Comparison of ENCODE assay signal across 22 cellular contexts in the genomic region with DNA sequence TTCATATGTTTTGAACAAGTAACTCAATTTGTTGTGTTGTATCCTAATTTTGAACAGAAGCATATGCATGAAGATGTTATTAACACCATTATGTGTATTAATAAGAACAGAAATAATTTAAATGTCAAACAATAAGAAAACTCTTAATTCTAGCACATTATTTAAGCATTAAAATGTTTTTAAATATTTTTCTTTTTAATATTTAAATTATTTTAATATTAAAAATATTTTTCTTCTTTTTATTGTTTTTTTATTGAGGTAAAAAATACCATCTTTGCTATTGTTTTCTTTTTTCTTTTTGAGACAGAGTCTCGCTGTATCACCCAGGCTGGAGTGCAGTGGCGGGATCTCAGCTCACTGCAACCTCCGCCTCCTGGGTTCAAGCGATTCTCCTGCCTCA.
"Had no signal": no experiment of that assay in that cellular context is flagged by ENCODE, and none has a peak within 500 bp of the region (broad histone marks: within the 10 kb centered on the region; RNA-seq: fewer than 3 reads in every experiment).

No MANE protein-coding gene starts in this region.

- H3K27me3 ChIP-seq: MG63, SJSA1 had no signal

- FAIRE-seq: HTR-8/SVneo, RCC 7860 had no signal

- H3K4me1 ChIP-seq: SJSA1 had no signal

- H3K36me3 ChIP-seq: MG63, SJSA1 had no signal

- H3K4me3 ChIP-seq: MG63, SJSA1 had no signal

- H3K9me3 ChIP-seq: MG63, SJSA1, SK-N-SH had no signal

- DNase-seq: KBM-7, MG63, NCI-H1092, NCI-H1105 treated with DMSO at 0.1 percent for 48 hours, NCI-H1417 treated with DMSO at 0.1 percent for 48 hours, NCI-H146, NCI-H1694 treated with DMSO at 0.1 percent for 48 hours, NCI-H1930, NCI-H2081, NCI-H2107, NCI-H2227 treated with DMSO at 0.1 percent for 48 hours, NCI-H524, NCI-H526 treated with DMSO at 0.1 percent for 48 hours, NCI-H774, Right ventricle myocardium superior, RPMI8226, SIG-M5, SK-N-SH had no signal

- H3K27ac ChIP-seq: HL-60, SJSA1 had no signal
